In genomic region chr14:88750945-88751344, GRCh38 we compare ENCODE assay signal across 25 cellular contexts. TPM values are rescaled to one million over a fixed set of nuclear protein-coding genes. Genes with fewer than 3 reads are reported as not detected.
"Had no signal": no experiment of that assay in that cellular context is flagged by ENCODE, and none has a peak within 500 bp of the region (broad histone marks: within the 10 kb centered on the region; RNA-seq: fewer than 3 reads in every experiment).

No MANE protein-coding gene starts in this region.

- H3K4me1 ChIP-seq: colonic mucosa, heart left ventricle, psoas muscle, suprapubic skin, thyroid gland, uterus had no signal

- H3K27me3 Mint-ChIP-seq: memory B cell, type B pancreatic cell had no signal

- H3K36me3 ChIP-seq: colonic mucosa, heart left ventricle, right lobe of liver, suprapubic skin, thyroid gland, uterus had no signal

- FAIRE-seq: endothelial cell of umbilical vein, frontal cortex had no signal

- ATAC-seq: esophagus mucosa; heart left ventricle; left lobe of liver; psoas muscle; stimulated activated effector memory CD8-positive, alpha-beta T cell treated with anti-CD3 and anti-CD28 coated beads, Interleukin-12 subunit alpha, Interleukin-12 subunit beta, amount 100 ng/mL, for 72 hours; stimulated activated naive CD8-positive, alpha-beta T cell treated with anti-CD3 and anti-CD28 coated beads, Interleukin-15, Interleukin-2, amounts not matched to agents 100 U/mL and 50 U/mL, for 24 hours had no signal

- H3K4me1 Mint-ChIP-seq: memory B cell; stimulated activated effector memory CD8-positive, alpha-beta T cell treated with anti-CD3 and anti-CD28 coated beads, Interleukin-12 subunit alpha, Interleukin-12 subunit beta, amount 100 ng/mL, for 72 hours had no signal

- H3K27me3 ChIP-seq: colonic mucosa, heart left ventricle, right lobe of liver, suprapubic skin, thyroid gland, uterus had no signal

- H3K4me3 ChIP-seq: colonic mucosa, heart left ventricle, psoas muscle, right lobe of liver, suprapubic skin, thyroid gland, uterus had no signal

- H3K9me3 Mint-ChIP-seq: endodermal cell; memory B cell; mesothelial cell of epicardium; stimulated activated effector memory CD8-positive, alpha-beta T cell treated with anti-CD3 and anti-CD28 coated beads, Interleukin-12 subunit alpha, Interleukin-12 subunit beta, amount 100 ng/mL, for 72 hours; type B pancreatic cell had no signal

- H3K36me3 Mint-ChIP-seq: mesothelial cell of epicardium, type B pancreatic cell had no signal

- H3K27ac Mint-ChIP-seq: endodermal cell; memory B cell; mesothelial cell of epicardium; nephron; stimulated activated effector memory CD8-positive, alpha-beta T cell treated with anti-CD3 and anti-CD28 coated beads, Interleukin-12 subunit alpha, Interleukin-12 subunit beta, amount 100 ng/mL, for 72 hours; type B pancreatic cell had no signal

- H3K4me3 Mint-ChIP-seq: endodermal cell; memory B cell; mesothelial cell of epicardium; nephron; stimulated activated effector memory CD8-positive, alpha-beta T cell treated with anti-CD3 and anti-CD28 coated beads, Interleukin-12 subunit alpha, Interleukin-12 subunit beta, amount 100 ng/mL, for 72 hours; type B pancreatic cell had no signal

- DNase-seq: colonic mucosa; dermis blood vessel endothelial cell; endodermal cell; heart left ventricle; hippocampal formation; islet precursor cell; psoas muscle; retina; right lobe of liver; stimulated activated CD4-positive, alpha-beta T cell treated with anti-CD3 and anti-CD28 coated beads, Interleukin-4, amount 100 ng/mL, for 1 hour; stimulated activated CD8-positive, alpha-beta memory T cell treated with anti-CD3 and anti-CD28 coated beads, Interleukin-4, amount 100 ng/mL, for 48 hours; stimulated activated naive CD8-positive, alpha-beta T cell treated with anti-CD3 and anti-CD28 coated beads, Interleukin-15, Interleukin-2, amounts not matched to agents 100 U/mL and 50 U/mL, for 24 hours; thyroid gland; uterus had no signal

- H3K9me3 ChIP-seq: colonic mucosa, heart left ventricle, psoas muscle, right lobe of liver, suprapubic skin, thyroid gland, uterus had no signal

- H3K27ac ChIP-seq: colonic mucosa, heart left ventricle, psoas muscle, right lobe of liver, suprapubic skin, thyroid gland, uterus had no signal

RNA-seq across cellular contexts. Expression of gene EML5, which starts 41.8 kb away (rescaled TPM):
- total RNA-seq: endothelial cell of umbilical vein, glomerular endothelial cell had no signal
- polyA plus RNA-seq: endothelial cell of umbilical vein had no signal
